Comparison of ENCODE assay signal across 16 cellular contexts in genomic region chr5:177036443-177036842, GRCh38. TPM values are rescaled to one million over a fixed set of nuclear protein-coding genes. Genes with fewer than 3 reads are reported as not detected.
DNase-seq lines count a peak whose midpoint lies in the region; ATAC-seq and TF ChIP-seq lines count a peak whose summit lies in the region.
"Had no signal": no experiment of that assay in that cellular context is flagged by ENCODE, and none has a peak within 500 bp of the region (broad histone marks: within the 10 kb centered on the region; RNA-seq: fewer than 3 reads in every experiment).

No MANE protein-coding gene starts in this region.

- no peak overlapping the region for H3K27ac Mint-ChIP-seq in activated CD8-positive, alpha-beta T cell treated with anti-CD3 and anti-CD28 coated beads, Interleukin-2, amount 10 ng/mL, durations not matched to agents 7 days and 5 days
- H3K27ac Mint-ChIP-seq in activated CD8-positive, alpha-beta T cell treated with anti-CD3 and anti-CD28 coated beads for 36 hours, result no peak overlapping the region
- peak overlapping the region; percentile 83 for H3K27ac Mint-ChIP-seq in endodermal cell
- H3K27ac Mint-ChIP-seq in type B pancreatic cell, result no peak overlapping the region
- H3K27ac Mint-ChIP-seq: CD4-positive, alpha-beta T cell had no signal

- peak overlapping the region; percentile 60; the same call in 1 of the 2 replicates for H3K4me2 ChIP-seq in KMS-11

- no peaks in the 10 kb centered on the region; the same call in 1 of the 2 replicates for H3K79me2 ChIP-seq in KMS-11 (ENCODE audit: insufficient read depth, low read depth)

- intact Hi-C loops in activated CD8-positive, alpha-beta T cell treated with anti-CD3 and anti-CD28 coated beads for 36 hours (cut with micrococcal nuclease), result no loop called here
- intact Hi-C loops in posterior vena cava (cut with DNase I) (no loop called here), esophagus squamous epithelium (cut with DNase I) (no loop called here)

- CTCF ChIA-PET in activated CD8-positive, alpha-beta T cell treated with anti-CD3 and anti-CD28 coated beads, Interleukin-2, amount 10 ng/mL, durations not matched to agents 7 days and 5 days (lab: Charles Lee), result interaction anchor here (1.4 kb wide), 1 partner anchor 12 kb away, joined by 3 read pairs; no protein-coding TSS in a partner anchor
- CTCF ChIA-PET in activated CD8-positive, alpha-beta T cell treated with anti-CD3 and anti-CD28 coated beads for 36 hours (lab: Charles Lee), result no interaction called here

- no peak overlapping the region for H2AFZ ChIP-seq in KMS-11 (ENCODE audit: low read depth)

- no peaks in the 10 kb centered on the region for H3K27me3 Mint-ChIP-seq in activated CD8-positive, alpha-beta T cell treated with anti-CD3 and anti-CD28 coated beads, Interleukin-2, amount 10 ng/mL, durations not matched to agents 7 days and 5 days (ENCODE audit: low read depth)
- no peaks in the 10 kb centered on the region for H3K27me3 Mint-ChIP-seq in activated CD8-positive, alpha-beta T cell treated with anti-CD3 and anti-CD28 coated beads for 36 hours
- H3K27me3 Mint-ChIP-seq in endodermal cell (ENCODE audit: insufficient read depth) (no peaks in the 10 kb centered on the region), type B pancreatic cell (no peaks in the 10 kb centered on the region)
- H3K27me3 Mint-ChIP-seq: CD4-positive, alpha-beta T cell; IgD-negative memory B cell had no signal

- WGBS in endodermal cell (ENCODE audit: insufficient coverage in 1 of 2, insufficient read length in 1 of 2), 2 experiments, result 80 to 84% methylated on average over 3 to 5 of the region's 5 CpGs
- 72 to 74% methylated on average over 5 of the region's 5 CpGs for WGBS in esophagus squamous epithelium, 2 donors

- no peak overlapping the region for H3K4me3 Mint-ChIP-seq in activated CD8-positive, alpha-beta T cell treated with anti-CD3 and anti-CD28 coated beads, Interleukin-2, amount 10 ng/mL, durations not matched to agents 7 days and 5 days
- no peak overlapping the region for H3K4me3 Mint-ChIP-seq in activated CD8-positive, alpha-beta T cell treated with anti-CD3 and anti-CD28 coated beads for 36 hours
- H3K4me3 Mint-ChIP-seq in endodermal cell (no peak overlapping the region), type B pancreatic cell (no peak overlapping the region)
- H3K4me3 Mint-ChIP-seq: CD4-positive, alpha-beta T cell had no signal

- H4K20me1 ChIP-seq in KMS-11 (ENCODE audit: insufficient read depth), result no peaks in the 10 kb centered on the region

- no peak for TF ChIP-seq POLR2A in esophagus squamous epithelium (IDR thresholded peaks at IDR 0.05)

- H3K9me3 ChIP-seq in endodermal cell (ENCODE audit: control insufficient read depth, low read length) (peaks cover 3% of the 10 kb centered on the region), esophagus squamous epithelium (no peaks in the 10 kb centered on the region)
- H3K9me3 ChIP-seq: HAP-1 had no signal

- H3K36me3 ChIP-seq in KMS-11 (ENCODE audit: insufficient read depth) (no peaks in the 10 kb centered on the region), endodermal cell (ENCODE audit: control insufficient read depth, insufficient read depth, low read length) (peaks cover 8% of the 10 kb centered on the region), esophagus squamous epithelium (peaks cover 0 to 29% (median 0%) of the 10 kb centered on the region in 3 donors)

- H3K27ac ChIP-seq in KMS-11, result no peak overlapping the region
- H3K27ac ChIP-seq in endodermal cell (ENCODE audit: low read depth, low read length), result peak overlapping the region; percentile 7
- no peak overlapping the region for H3K27ac ChIP-seq in esophagus squamous epithelium

- H3K4me3 ChIP-seq in KMS-11 (IDR thresholded peaks at IDR 0.05; ENCODE audit: insufficient read depth, low read depth, low read length) (no peak overlapping the region), endodermal cell (ENCODE audit: low read length) (no peak overlapping the region), esophagus squamous epithelium (no peak overlapping the region)
- H3K4me3 ChIP-seq: HAP-1 had no signal

- H3K4me1 ChIP-seq in KMS-11 (ENCODE audit: low read depth, poor library complexity, severe bottlenecking) (peaks cover 9% of the 10 kb centered on the region), endodermal cell (ENCODE audit: control insufficient read depth, insufficient read depth, low read length) (no peaks in the 10 kb centered on the region), esophagus squamous epithelium (peaks cover 0 to 12% (median 0%) of the 10 kb centered on the region in 3 donors)

- DNase-seq in activated CD8-positive, alpha-beta T cell treated with anti-CD3 and anti-CD28 coated beads, Interleukin-2, amount 10 ng/mL, durations not matched to agents 7 days and 5 days, result no peak
- DNase-seq in activated CD8-positive, alpha-beta T cell treated with anti-CD3 and anti-CD28 coated beads for 36 hours, result no peak
- peak; percentile 54 for DNase-seq in endodermal cell
- peak; percentile 53 for DNase-seq in posterior vena cava (ENCODE audit: low spot score)
- DNase-seq in type B pancreatic cell (ENCODE audit: extremely low spot score, unreplicated experiment), result no peak
- DNase-seq in NCI-H69 (lab: John Stamatoyannopoulos, UW), result no peak
- no peak for DNase-seq in esophagus squamous epithelium (lab: John Stamatoyannopoulos, UW)
- DNase-seq: CD4-positive, alpha-beta T cell; MV-4-11; NCI-H1436; NCI-H2081; NCI-H510A treated with DMSO at 0.1 percent for 48 hours; SIG-M5 had no signal

- POLR2A ChIA-PET in activated CD8-positive, alpha-beta T cell treated with anti-CD3 and anti-CD28 coated beads, Interleukin-2, amount 10 ng/mL, durations not matched to agents 7 days and 5 days (lab: Charles Lee), result no interaction called here
- POLR2A ChIA-PET in activated CD8-positive, alpha-beta T cell treated with anti-CD3 and anti-CD28 coated beads for 36 hours (lab: Charles Lee), result no interaction called here

- H3K9ac ChIP-seq in KMS-11 (no peak overlapping the region), endodermal cell (ENCODE audit: extremely low read depth, low read length, poor library complexity, severe bottlenecking) (no peak overlapping the region)

- H3K27me3 ChIP-seq in KMS-11 (ENCODE audit: insufficient read depth, low read depth) (no peaks in the 10 kb centered on the region), endodermal cell (ENCODE audit: control insufficient read depth, insufficient read depth, low read length, poor library complexity, severe bottlenecking) (no peaks in the 10 kb centered on the region), esophagus squamous epithelium (no peaks in the 10 kb centered on the region)

- peak; percentile 26 for ATAC-seq in activated CD8-positive, alpha-beta T cell treated with anti-CD3 and anti-CD28 coated beads, Interleukin-2, amount 10 ng/mL, durations not matched to agents 7 days and 5 days
- no peak for ATAC-seq in activated CD8-positive, alpha-beta T cell treated with anti-CD3 and anti-CD28 coated beads for 36 hours

- H3K36me3 Mint-ChIP-seq in activated CD8-positive, alpha-beta T cell treated with anti-CD3 and anti-CD28 coated beads, Interleukin-2, amount 10 ng/mL, durations not matched to agents 7 days and 5 days (ENCODE audit: low read depth), result peaks cover 29% of the 10 kb centered on the region
- H3K36me3 Mint-ChIP-seq in activated CD8-positive, alpha-beta T cell treated with anti-CD3 and anti-CD28 coated beads for 36 hours (ENCODE audit: low read depth), result peaks cover 23% of the 10 kb centered on the region
- H3K36me3 Mint-ChIP-seq in endodermal cell (ENCODE audit: low read depth) (peaks cover 25% of the 10 kb centered on the region), type B pancreatic cell (peaks cover 20% of the 10 kb centered on the region)

- peaks cover 17% of the 10 kb centered on the region for H3K4me1 Mint-ChIP-seq in activated CD8-positive, alpha-beta T cell treated with anti-CD3 and anti-CD28 coated beads, Interleukin-2, amount 10 ng/mL, durations not matched to agents 7 days and 5 days (ENCODE audit: low read depth)
- peaks cover 25% of the 10 kb centered on the region for H3K4me1 Mint-ChIP-seq in activated CD8-positive, alpha-beta T cell treated with anti-CD3 and anti-CD28 coated beads for 36 hours (ENCODE audit: low read depth)
- H3K4me1 Mint-ChIP-seq in endodermal cell, result peaks cover 10% of the 10 kb centered on the region
- peaks cover 9% of the 10 kb centered on the region for H3K4me1 Mint-ChIP-seq in type B pancreatic cell (ENCODE audit: unreplicated experiment)

- no peak for TF ChIP-seq CTCF in activated CD8-positive, alpha-beta T cell treated with anti-CD3 and anti-CD28 coated beads for 36 hours (IDR thresholded peaks at IDR 0.05)
- TF ChIP-seq CTCF in KMS-11 (conservative IDR thresholded peaks at IDR 0.05; ENCODE audit: low read depth, low read length) (no peak), endodermal cell (conservative IDR thresholded peaks at IDR 0.05) (no peak), type B pancreatic cell (conservative IDR thresholded peaks at IDR 0.05) (no peak), esophagus squamous epithelium (IDR thresholded peaks at IDR 0.05) (no peak)

- peaks cover 3% of the 10 kb centered on the region for H3K9me3 Mint-ChIP-seq in activated CD8-positive, alpha-beta T cell treated with anti-CD3 and anti-CD28 coated beads, Interleukin-2, amount 10 ng/mL, durations not matched to agents 7 days and 5 days (ENCODE audit: insufficient read depth)
- H3K9me3 Mint-ChIP-seq in activated CD8-positive, alpha-beta T cell treated with anti-CD3 and anti-CD28 coated beads for 36 hours, result peaks cover 3% of the 10 kb centered on the region
- H3K9me3 Mint-ChIP-seq in endodermal cell (no peaks in the 10 kb centered on the region), type B pancreatic cell (peaks cover 4% of the 10 kb centered on the region)

RNA-seq across cellular contexts. Expression of gene ZNF346, which starts 13.9 kb away (rescaled TPM):
- total RNA-seq in activated CD8-positive, alpha-beta T cell treated with anti-CD3 and anti-CD28 coated beads, Interleukin-2, amount 10 ng/mL, durations not matched to agents 7 days and 5 days, result 10 to 100 TPM; 25.1 to 29.8 TPM
- 10 to 100 TPM; 15.0 to 17.0 TPM for total RNA-seq in activated CD8-positive, alpha-beta T cell treated with anti-CD3 and anti-CD28 coated beads for 36 hours
- total RNA-seq in endodermal cell (10 to 100 TPM; 25.4 to 38.6 TPM), posterior vena cava (10 to 100 TPM; 11.6 to 12.5 TPM), type B pancreatic cell (ENCODE audit: low replicate concordance) (20.2 and 31.0 TPM in 2 replicates), esophagus squamous epithelium (10 to 100 TPM; 11.4 to 17.0 (median 13.3) TPM)
- 25.8 TPM for polyA plus RNA-seq in endodermal cell (2013, experiment 1 of 2)
- polyA plus RNA-seq in endodermal cell (2013, experiment 2 of 2), result 28.3 TPM

RNA-seq across cellular contexts. Expression of gene UIMC1, which starts 29.9 kb away (rescaled TPM):
- 10 to 100 TPM; 49.4 to 53.0 TPM for total RNA-seq in activated CD8-positive, alpha-beta T cell treated with anti-CD3 and anti-CD28 coated beads, Interleukin-2, amount 10 ng/mL, durations not matched to agents 7 days and 5 days
- total RNA-seq in activated CD8-positive, alpha-beta T cell treated with anti-CD3 and anti-CD28 coated beads for 36 hours, result 10 to 100 TPM; 54.1 to 57.0 TPM
- 10 to 100 TPM; 46.6 to 50.8 TPM for total RNA-seq in endodermal cell
- polyA plus RNA-seq in endodermal cell (2013, experiment 1 of 2), result 26.2 TPM
- polyA plus RNA-seq in endodermal cell (2013, experiment 2 of 2), result 25.2 TPM
- 10 to 100 TPM; 33.1 to 41.4 TPM for total RNA-seq in posterior vena cava
- 30.7 and 39.1 TPM in 2 replicates for total RNA-seq in type B pancreatic cell (ENCODE audit: low replicate concordance)
- 10 to 100 TPM; 10.3 to 38.1 (median 15.6) TPM for total RNA-seq in esophagus squamous epithelium

RNA-seq across cellular contexts. Expression of gene FGFR4, which starts 50.3 kb away (rescaled TPM):
- 1 to 10 TPM in 1 of 2 experiments, under 1 TPM in 1; 0.53 to 1.9 TPM for total RNA-seq in activated CD8-positive, alpha-beta T cell treated with anti-CD3 and anti-CD28 coated beads, Interleukin-2, amount 10 ng/mL, durations not matched to agents 7 days and 5 days
- total RNA-seq in activated CD8-positive, alpha-beta T cell treated with anti-CD3 and anti-CD28 coated beads for 36 hours, result 1 to 10 TPM; 1.3 to 2.2 TPM
- total RNA-seq in endodermal cell (100 to 1,000 TPM; 123 to 131 TPM), posterior vena cava (1 to 10 TPM; 1.0 to 1.5 TPM), type B pancreatic cell (ENCODE audit: low replicate concordance) (33.0 and 34.1 TPM in 2 replicates), esophagus squamous epithelium (1 to 10 TPM in 3 of 4 donors, under 1 TPM in 1; 0.68 to 5.9 (median 1.9) TPM)
- 26.6 TPM for polyA plus RNA-seq in endodermal cell (2013, experiment 1 of 2)
- polyA plus RNA-seq in endodermal cell (2013, experiment 2 of 2), result 22.8 TPM

Comparison
In these comparisons a context has a peak if more than half of its experiments do, and no peak if none do; other contexts are left out.
1. DNase-seq: peak in endodermal cell (single experiment) and posterior vena cava (single experiment); none in activated CD8-positive, alpha-beta T cell treated with anti-CD3 and anti-CD28 coated beads, Interleukin-2, amount 10 ng/mL, durations not matched to agents 7 days and 5 days (single experiment), activated CD8-positive, alpha-beta T cell treated with anti-CD3 and anti-CD28 coated beads for 36 hours (single experiment), type B pancreatic cell (single experiment), NCI-H69 (single experiment) and esophagus squamous epithelium (single experiment).